In genomic region chr15:31200735-31201151, GRCh38 we compare ENCODE assay signal across 8 cellular contexts.
DNase-seq lines count a peak whose midpoint lies in the region; ATAC-seq and TF ChIP-seq lines count a peak whose summit lies in the region.

No MANE protein-coding gene starts in this region.

- no peaks in the 10 kb centered on the region for H3K4me1 Mint-ChIP-seq in Caco-2 (ENCODE audit: low read depth, unreplicated experiment)
- peaks cover 50% of the 10 kb centered on the region for H3K4me1 Mint-ChIP-seq in activated T-helper 1 cell treated with anti-CD3 and anti-CD28 coated beads, Interleukin-12 subunit alpha, Interleukin-12 subunit beta, Interleukin-2, Interleukin-4 antibody, amounts not matched to agents 30 ng/mL and 10 ng/mL and 1 ng/mL, durations not matched to agents 14 hours and 24 hours and 36 hours (ENCODE audit: low read depth)

- no peaks in the 10 kb centered on the region for H3K36me3 ChIP-seq in Caco-2 (ENCODE audit: control insufficient read depth, insufficient read depth, low read length)

- intact Hi-C loops in Caco-2 (cut with micrococcal nuclease; ENCODE audit: unreplicated experiment) = loop anchor here (1.0 to 2.0 kb wide), 2 partner anchors 234 to 288 kb away; no protein-coding TSS in a partner anchor
- intact Hi-C loops in activated T-helper 1 cell treated with anti-CD3 and anti-CD28 coated beads, Interleukin-12 subunit alpha, Interleukin-12 subunit beta, Interleukin-2, Interleukin-4 antibody, amounts not matched to agents 30 ng/mL and 10 ng/mL and 1 ng/mL, durations not matched to agents 14 hours and 24 hours and 36 hours (cut with micrococcal nuclease) = loop anchor here (5.0 kb wide), 1 partner anchor 287 kb away; no protein-coding TSS in a partner anchor
- intact Hi-C loops in posterior cingulate gyrus (cut with DNase I) = no loop called here

- H3K27ac Mint-ChIP-seq in Caco-2 (ENCODE audit: unreplicated experiment) = no peak overlapping the region
- no peak overlapping the region for H3K27ac Mint-ChIP-seq in activated T-helper 1 cell treated with anti-CD3 and anti-CD28 coated beads, Interleukin-12 subunit alpha, Interleukin-12 subunit beta, Interleukin-2, Interleukin-4 antibody, amounts not matched to agents 30 ng/mL and 10 ng/mL and 1 ng/mL, durations not matched to agents 14 hours and 24 hours and 36 hours

- H3K9me3 ChIP-seq in Caco-2 = no peaks in the 10 kb centered on the region

- no peaks in the 10 kb centered on the region for H3K9me3 Mint-ChIP-seq in Caco-2 (ENCODE audit: unreplicated experiment)
- no peaks in the 10 kb centered on the region for H3K9me3 Mint-ChIP-seq in activated T-helper 1 cell treated with anti-CD3 and anti-CD28 coated beads, Interleukin-12 subunit alpha, Interleukin-12 subunit beta, Interleukin-2, Interleukin-4 antibody, amounts not matched to agents 30 ng/mL and 10 ng/mL and 1 ng/mL, durations not matched to agents 14 hours and 24 hours and 36 hours

- no peaks in the 10 kb centered on the region for H3K36me3 Mint-ChIP-seq in Caco-2 (ENCODE audit: insufficient read depth, unreplicated experiment)
- no peaks in the 10 kb centered on the region for H3K36me3 Mint-ChIP-seq in activated T-helper 1 cell treated with anti-CD3 and anti-CD28 coated beads, Interleukin-12 subunit alpha, Interleukin-12 subunit beta, Interleukin-2, Interleukin-4 antibody, amounts not matched to agents 30 ng/mL and 10 ng/mL and 1 ng/mL, durations not matched to agents 14 hours and 24 hours and 36 hours (ENCODE audit: low read depth)

- TF ChIP-seq CTCF in Caco-2 (IDR thresholded peaks at IDR 0.05; ENCODE audit: insufficient read depth in 1 of 2, low read depth in 1 of 2, low read length in 1 of 2, severe bottlenecking in 1 of 2, unreplicated experiment in 1 of 2) = peak; percentile 47 to 73

- H3K4me3 Mint-ChIP-seq in Caco-2 (ENCODE audit: unreplicated experiment) = no peak overlapping the region
- H3K4me3 Mint-ChIP-seq in activated T-helper 1 cell treated with anti-CD3 and anti-CD28 coated beads, Interleukin-12 subunit alpha, Interleukin-12 subunit beta, Interleukin-2, Interleukin-4 antibody, amounts not matched to agents 30 ng/mL and 10 ng/mL and 1 ng/mL, durations not matched to agents 14 hours and 24 hours and 36 hours = no peak overlapping the region

- no TSS peak for BruUV-seq in Caco-2 (replicated peaks; lab: Mats Ljungman, UMichigan)

- no peak for ATAC-seq in GM21529 (IDR thresholded peaks at IDR 0.05; ENCODE audit: unreplicated experiment)

- POLR2A ChIA-PET in Caco-2 (lab: Charles Lee) = no interaction called here

- no peaks in the 10 kb centered on the region for H3K4me1 ChIP-seq in Caco-2

- DNase-seq in Caco-2 (peak; percentile 74 to 77), NCI-H69 (lab: John Stamatoyannopoulos, UW) (peak; percentile 59), fibroblast of the conjunctiva (ENCODE audit: low read depth) (peak; percentile 44), posterior cingulate gyrus (peak; percentile 51 to 96 (median 75)), epidermal melanocyte (ENCODE audit: insufficient read length, low spot score) (no peak), inferior parietal cortex (ENCODE audit: extremely low spot score) (no peak)
- peak; percentile 57 for DNase-seq in activated T-helper 1 cell treated with anti-CD3 and anti-CD28 coated beads, Interleukin-12 subunit alpha, Interleukin-12 subunit beta, Interleukin-2, Interleukin-4 antibody, amounts not matched to agents 30 ng/mL and 10 ng/mL and 1 ng/mL, durations not matched to agents 14 hours and 24 hours and 36 hours (ENCODE audit: low spot score)

- H3K27me3 ChIP-seq in Caco-2 (replicated peaks; ENCODE audit: control insufficient read depth, insufficient read depth, low read length) = no peaks in the 10 kb centered on the region

- no peak overlapping the region for H3K4me3 ChIP-seq in Caco-2 (ENCODE audit: low read depth, low read length)

- H3K27me3 Mint-ChIP-seq in Caco-2 (ENCODE audit: insufficient read depth, unreplicated experiment) = peaks cover 11% of the 10 kb centered on the region
- peaks cover 14% of the 10 kb centered on the region for H3K27me3 Mint-ChIP-seq in activated T-helper 1 cell treated with anti-CD3 and anti-CD28 coated beads, Interleukin-12 subunit alpha, Interleukin-12 subunit beta, Interleukin-2, Interleukin-4 antibody, amounts not matched to agents 30 ng/mL and 10 ng/mL and 1 ng/mL, durations not matched to agents 14 hours and 24 hours and 36 hours (ENCODE audit: insufficient read depth)

- CTCF ChIA-PET in Caco-2 (lab: Charles Lee) = interaction anchor here (0.6 to 2.0 kb wide), 6 partner anchors 235 to 290 kb away, joined by 3 to 14 read pairs (median 6); no protein-coding TSS in a partner anchor

Comparison
In these comparisons a context has a peak if more than half of its experiments do, and no peak if none do; other contexts are left out.
1. DNase-seq: peak in Caco-2 (2 of 2), NCI-H69 (single experiment), activated T-helper 1 cell treated with anti-CD3 and anti-CD28 coated beads, Interleukin-12 subunit alpha, Interleukin-12 subunit beta, Interleukin-2, Interleukin-4 antibody, amounts not matched to agents 30 ng/mL and 10 ng/mL and 1 ng/mL, durations not matched to agents 14 hours and 24 hours and 36 hours (single experiment), fibroblast of the conjunctiva (single experiment) and posterior cingulate gyrus (10 of 10); none in epidermal melanocyte (single experiment) and inferior parietal cortex (single experiment).